In genomic region chr17:79902146-79902791, GRCh38 we compare ENCODE assay signal across 1 cellular context.
TF ChIP-seq lines count a peak whose summit lies in the region.

No MANE protein-coding gene starts in this region.

TF ChIP-seq in HEK293, 187 proteins besides CTCF, POLR2A, EP300 and RAD21 (continued from another document):
- TF ChIP-seq ZNF692 (tag by site-specific recombination; IDR thresholded peaks at IDR 0.05) (0 out of 2 replicates have a peak, but pooled peaks have one; percentile 19), KLF10 (tag by site-specific recombination; IDR thresholded peaks at IDR 0.05) (0 out of 2 replicates have a peak, but pooled peaks have one; percentile 41), PRDM10 (tag by site-specific recombination; IDR thresholded peaks at IDR 0.05) (0 out of 2 replicates have a peak, but pooled peaks have one; percentile 46), ZFHX2 (tag by site-specific recombination; conservative IDR thresholded peaks at IDR 0.05) (no peak), ZNF354C (tag by site-specific recombination; IDR thresholded peaks at IDR 0.05; ENCODE audit: borderline replicate concordance, low read depth) (no peak), ZNF423 (tag by site-specific recombination; IDR thresholded peaks at IDR 0.05) (no peak), ZBTB48 (tag by site-specific recombination; IDR thresholded peaks at IDR 0.05) (no peak), ZNF561 (tag by site-specific recombination; IDR thresholded peaks at IDR 0.05; ENCODE audit: borderline replicate concordance) (no peak), HOXD13 (CRISPR knock-in tag; IDR thresholded peaks at IDR 0.05; ENCODE audit: borderline replicate concordance) (no peak), ZNF341 (tag by site-specific recombination; IDR thresholded peaks at IDR 0.05; ENCODE audit: low read depth) (peak; percentile 36), KLF9 (tag by site-specific recombination; IDR thresholded peaks at IDR 0.05; ENCODE audit: low read depth) (peak; percentile 34; the same call in 1 of the 2 replicates), PATZ1 (tag by site-specific recombination; IDR thresholded peaks at IDR 0.05) (0 out of 2 replicates have a peak, but pooled peaks have one; percentile 36), ZBTB1 (tag by site-specific recombination; IDR thresholded peaks at IDR 0.05) (no peak), ZSCAN18 (tag by site-specific recombination; IDR thresholded peaks at IDR 0.05) (peak; percentile 22; the same call in 1 of the 2 replicates)
